In the genomic region with DNA sequence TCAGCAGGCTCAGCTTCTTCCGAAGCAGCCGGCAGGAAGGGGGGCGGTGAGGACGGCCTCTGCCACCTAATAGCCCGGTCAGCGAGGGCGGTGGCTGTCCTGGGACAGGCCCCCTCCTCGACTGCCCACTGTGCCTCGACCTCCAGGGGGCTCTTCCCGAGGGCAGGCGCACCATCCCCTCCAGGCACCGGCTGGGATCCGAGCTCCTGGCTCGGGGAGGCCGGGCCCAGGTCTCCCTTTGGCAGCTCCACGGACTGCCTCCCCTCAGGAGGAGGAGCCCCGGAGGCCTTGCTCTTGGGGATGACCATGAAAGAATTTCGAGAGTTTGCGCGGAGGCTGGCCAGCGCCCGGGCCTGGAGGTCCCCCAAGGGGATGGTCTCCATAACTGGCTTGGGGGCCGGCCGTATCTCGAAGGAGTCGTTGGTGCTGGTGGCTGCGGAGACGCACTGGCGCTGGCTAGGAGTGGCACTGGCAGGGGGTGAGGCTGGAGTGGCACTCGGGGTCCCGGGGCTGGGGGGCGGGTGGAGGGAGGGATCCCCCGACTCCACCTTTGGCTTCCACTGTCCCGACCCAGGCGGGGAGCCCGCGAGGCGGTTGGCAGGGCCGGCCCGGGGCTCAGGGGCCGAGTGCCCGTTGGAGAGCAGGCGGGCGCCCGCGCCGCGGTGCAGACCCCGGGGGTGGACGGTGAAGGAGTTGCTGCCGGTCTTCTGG, we compare ENCODE assay signal across 10 cellular contexts. TPM values are rescaled to one million over a fixed set of nuclear protein-coding genes. Genes with fewer than 3 reads are reported as not detected.
DNase-seq lines count a peak whose midpoint lies in the region; ATAC-seq, FAIRE-seq and TF ChIP-seq lines count a peak whose summit lies in the region.
"Had no signal": no experiment of that assay in that cellular context is flagged by ENCODE, and none has a peak within 500 bp of the region (broad histone marks: within the 10 kb centered on the region; RNA-seq: fewer than 3 reads in every experiment).

No MANE protein-coding gene starts in this region.

- H3K9me3 Mint-ChIP-seq in activated CD8-positive, alpha-beta memory T cell treated with anti-CD3 and anti-CD28 coated beads, Interleukin-2, amount 10 ng/mL, durations not matched to agents 7 days and 5 days (ENCODE audit: low read depth), result no peaks in the 10 kb centered on the region
- H3K9me3 Mint-ChIP-seq in activated naive CD8-positive, alpha-beta T cell treated with anti-CD3 and anti-CD28 coated beads for 36 hours, result no peaks in the 10 kb centered on the region

- no peak for FAIRE-seq in RCC 7860 (lab: Jason Lieb, UNC)

- no peak for TF ChIP-seq EP300 in suprapubic skin (IDR thresholded peaks at IDR 0.05)

- no peak for TF ChIP-seq POLR2A in suprapubic skin (IDR thresholded peaks at IDR 0.05)

- no peak overlapping the region for H3K27ac Mint-ChIP-seq in activated CD8-positive, alpha-beta memory T cell treated with anti-CD3 and anti-CD28 coated beads, Interleukin-2, amount 10 ng/mL, durations not matched to agents 7 days and 5 days
- H3K27ac Mint-ChIP-seq in activated naive CD8-positive, alpha-beta T cell treated with anti-CD3 and anti-CD28 coated beads for 36 hours, result peak overlapping the region; percentile 25

- H3K4me3 Mint-ChIP-seq in activated CD8-positive, alpha-beta memory T cell treated with anti-CD3 and anti-CD28 coated beads, Interleukin-2, amount 10 ng/mL, durations not matched to agents 7 days and 5 days, result peak overlapping the region; percentile 62
- peak overlapping the region; percentile 75 for H3K4me3 Mint-ChIP-seq in activated naive CD8-positive, alpha-beta T cell treated with anti-CD3 and anti-CD28 coated beads for 36 hours

- no peaks in the 10 kb centered on the region for H3K36me3 ChIP-seq in suprapubic skin
- H3K36me3 ChIP-seq in WERI-Rb-1, result no peaks in the 10 kb centered on the region

- no CpG with 5 or more reads among the region's 51 CpGs for WGBS in suprapubic skin

- H3K9me3 ChIP-seq in suprapubic skin (no peaks in the 10 kb centered on the region), WERI-Rb-1 (ENCODE audit: severe bottlenecking) (no peaks in the 10 kb centered on the region)

- no peak for ATAC-seq in activated CD8-positive, alpha-beta memory T cell treated with anti-CD3 and anti-CD28 coated beads, Interleukin-2, amount 10 ng/mL, durations not matched to agents 7 days and 5 days
- ATAC-seq in HG02571 (IDR thresholded peaks at IDR 0.05; ENCODE audit: unreplicated experiment), result no peak

- H3K27me3 ChIP-seq in suprapubic skin (no peaks in the 10 kb centered on the region), WERI-Rb-1 (ENCODE audit: insufficient read depth, low read depth, severe bottlenecking) (no peaks in the 10 kb centered on the region)

- H3K4me1 Mint-ChIP-seq in activated CD8-positive, alpha-beta memory T cell treated with anti-CD3 and anti-CD28 coated beads, Interleukin-2, amount 10 ng/mL, durations not matched to agents 7 days and 5 days, result peaks cover 28% of the 10 kb centered on the region
- H3K4me1 Mint-ChIP-seq in activated naive CD8-positive, alpha-beta T cell treated with anti-CD3 and anti-CD28 coated beads for 36 hours, result peaks cover 29% of the 10 kb centered on the region

- no peak for DNase-seq in activated CD8-positive, alpha-beta memory T cell treated with anti-CD3 and anti-CD28 coated beads, Interleukin-2, amount 10 ng/mL, durations not matched to agents 7 days and 5 days
- no peak for DNase-seq in activated CD8-positive, alpha-beta memory T cell treated with anti-CD3 and anti-CD28 coated beads for 24 hours
- no peak for DNase-seq in activated naive CD8-positive, alpha-beta T cell treated with anti-CD3 and anti-CD28 coated beads for 36 hours
- DNase-seq in iris pigment epithelial cell (ENCODE audit: low read depth), result peak; percentile 48
- DNase-seq in suprapubic skin (ENCODE audit: low spot score in 2 of 2), result no peak
- DNase-seq in WERI-Rb-1, result no peak
- DNase-seq in RCC 7860 (ENCODE audit: low spot score), result no peak
- DNase-seq: DMS79, NCI-H1092 had no signal

- H3K4me3 ChIP-seq in suprapubic skin, result peak overlapping the region; percentile 59
- no peak overlapping the region for H3K4me3 ChIP-seq in WERI-Rb-1 (ENCODE audit: low read depth, low read length)

- peaks cover 2% of the 10 kb centered on the region for H3K36me3 Mint-ChIP-seq in activated CD8-positive, alpha-beta memory T cell treated with anti-CD3 and anti-CD28 coated beads, Interleukin-2, amount 10 ng/mL, durations not matched to agents 7 days and 5 days
- no peaks in the 10 kb centered on the region for H3K36me3 Mint-ChIP-seq in activated naive CD8-positive, alpha-beta T cell treated with anti-CD3 and anti-CD28 coated beads for 36 hours

- no peaks in the 10 kb centered on the region for H3K27me3 Mint-ChIP-seq in activated CD8-positive, alpha-beta memory T cell treated with anti-CD3 and anti-CD28 coated beads, Interleukin-2, amount 10 ng/mL, durations not matched to agents 7 days and 5 days
- no peaks in the 10 kb centered on the region for H3K27me3 Mint-ChIP-seq in activated naive CD8-positive, alpha-beta T cell treated with anti-CD3 and anti-CD28 coated beads for 36 hours

- H3K27ac ChIP-seq in suprapubic skin, result no peak overlapping the region
- no peak overlapping the region for H3K27ac ChIP-seq in WERI-Rb-1

- TF ChIP-seq CTCF in suprapubic skin (IDR thresholded peaks at IDR 0.05) (no peak), WERI-Rb-1 (IDR thresholded peaks at IDR 0.05; ENCODE audit: low read depth, low read length) (no peak)

- CTCF ChIA-PET in activated CD8-positive, alpha-beta memory T cell treated with anti-CD3 and anti-CD28 coated beads, Interleukin-2, amount 10 ng/mL, durations not matched to agents 7 days and 5 days (lab: Charles Lee), result interaction anchor here (2.5 to 3.4 kb wide), 2 partner anchors 10 to 37 kb away, joined by 8 to 12 read pairs; a partner anchor contains a TSS

- peaks cover 77% of the 10 kb centered on the region for H3K4me1 ChIP-seq in suprapubic skin

RNA-seq across cellular contexts. Expression of a gene that starts 1.0 kb away (rescaled TPM):
- 10 to 100 TPM; 11.1 to 13.3 TPM for total RNA-seq in activated CD8-positive, alpha-beta memory T cell treated with anti-CD3 and anti-CD28 coated beads, Interleukin-2, amount 10 ng/mL, durations not matched to agents 7 days and 5 days
- 1 to 10 TPM; 7.3 to 7.6 TPM for total RNA-seq in activated naive CD8-positive, alpha-beta T cell treated with anti-CD3 and anti-CD28 coated beads for 36 hours
- 10 to 100 TPM; 12.6 to 23.6 (median 18.7) TPM for total RNA-seq in suprapubic skin

RNA-seq across cellular contexts. Expression of a gene that starts 5.9 kb away (rescaled TPM):
- total RNA-seq in activated CD8-positive, alpha-beta memory T cell treated with anti-CD3 and anti-CD28 coated beads, Interleukin-2, amount 10 ng/mL, durations not matched to agents 7 days and 5 days, result 10 to 100 TPM; 32.2 to 36.9 TPM
- 10 to 100 TPM; 37.9 TPM for total RNA-seq in activated naive CD8-positive, alpha-beta T cell treated with anti-CD3 and anti-CD28 coated beads for 36 hours
- total RNA-seq in suprapubic skin, result 10 to 100 TPM; 25.0 to 52.4 (median 40.8) TPM

RNA-seq across cellular contexts. Expression of a gene that starts 5.9 kb away (rescaled TPM):
- total RNA-seq in activated CD8-positive, alpha-beta memory T cell treated with anti-CD3 and anti-CD28 coated beads, Interleukin-2, amount 10 ng/mL, durations not matched to agents 7 days and 5 days, result 10 to 100 TPM; 50.1 to 50.6 TPM
- 10 to 100 TPM; 37.6 to 38.8 TPM for total RNA-seq in activated naive CD8-positive, alpha-beta T cell treated with anti-CD3 and anti-CD28 coated beads for 36 hours
- 10 to 100 TPM; 13.4 to 21.0 (median 20.6) TPM for total RNA-seq in suprapubic skin

RNA-seq across cellular contexts. Expression of a gene that starts 11.1 kb away (rescaled TPM):
- 10 to 100 TPM; 80.2 to 91.3 TPM for total RNA-seq in activated CD8-positive, alpha-beta memory T cell treated with anti-CD3 and anti-CD28 coated beads, Interleukin-2, amount 10 ng/mL, durations not matched to agents 7 days and 5 days
- 10 to 100 TPM; 78.1 to 80.1 TPM for total RNA-seq in activated naive CD8-positive, alpha-beta T cell treated with anti-CD3 and anti-CD28 coated beads for 36 hours
- total RNA-seq in suprapubic skin, result 10 to 100 TPM; 45.9 to 72.0 (median 71.1) TPM

RNA-seq across cellular contexts. Expression of a gene that starts 11.2 kb away (rescaled TPM):
- total RNA-seq in activated CD8-positive, alpha-beta memory T cell treated with anti-CD3 and anti-CD28 coated beads, Interleukin-2, amount 10 ng/mL, durations not matched to agents 7 days and 5 days, result 10 to 100 TPM; 59.8 to 69.7 TPM
- 10 to 100 TPM; 42.6 to 48.3 TPM for total RNA-seq in activated naive CD8-positive, alpha-beta T cell treated with anti-CD3 and anti-CD28 coated beads for 36 hours
- total RNA-seq in suprapubic skin, result 10 to 100 TPM; 24.8 to 99.8 (median 54.9) TPM
